Comparison of ENCODE assay signal across 16 cellular contexts in the genomic region with DNA sequence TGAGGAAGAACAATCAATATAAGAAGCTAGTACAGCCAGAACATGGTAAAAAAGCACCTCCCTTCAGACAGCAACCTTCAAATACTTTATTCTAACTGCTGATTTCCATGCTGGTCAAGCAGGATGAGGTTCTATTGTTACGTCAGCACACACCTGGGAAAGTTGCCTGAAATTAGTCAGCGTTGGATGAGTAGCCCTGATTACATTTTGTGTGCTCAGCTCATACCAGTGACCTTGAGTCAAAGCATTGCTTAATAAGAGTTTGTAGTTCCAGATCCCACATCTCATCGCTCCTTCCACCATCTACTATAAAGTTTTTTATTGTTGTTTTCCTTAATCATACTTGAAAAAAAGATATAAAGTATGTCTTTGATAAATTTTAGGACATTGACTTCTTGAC.
DNase-seq lines count a peak whose midpoint lies in the region; ATAC-seq, FAIRE-seq and TF ChIP-seq lines count a peak whose summit lies in the region.
"Had no signal": no experiment of that assay in that cellular context is flagged by ENCODE, and none has a peak within 500 bp of the region (broad histone marks: within the 10 kb centered on the region; RNA-seq: fewer than 3 reads in every experiment).

No MANE protein-coding gene starts in this region.

- ATAC-seq in CD4-positive, alpha-beta T cell (ENCODE audit: poor library complexity): no peak
- ATAC-seq in activated naive CD4-positive, alpha-beta T cell treated with anti-CD3 and anti-CD28 coated beads, Interleukin-2, amount 50 U/mL, for 72 hours: no peak
- no peak for ATAC-seq in GM21723 (IDR thresholded peaks at IDR 0.05; ENCODE audit: unreplicated experiment)
- ATAC-seq: activated CD4-positive, CD25-positive, alpha-beta regulatory T cell treated with anti-CD3 and anti-CD28 coated beads, Interleukin-2, amount 50 U/mL, for 24 hours; activated T-cell treated with anti-CD3 and anti-CD28 coated beads, Interleukin-2, amount 50 U/mL, for 72 hours had no signal

- no peak for FAIRE-seq in HTR-8/SVneo (lab: Jason Lieb, UNC)

- H3K4me3 ChIP-seq in brain microvascular endothelial cell (ENCODE audit: low read depth, low read length): no peak overlapping the region
- no peak overlapping the region for H3K4me3 ChIP-seq in kidney epithelial cell (ENCODE audit: low read depth, low read length)
- H3K4me3 ChIP-seq: breast epithelium, SJCRH30, transverse colon had no signal

- intact Hi-C loops in CD4-positive, alpha-beta T cell (cut with DNase I, micrococcal nuclease): no loop called here

- in situ Hi-C loops in brain microvascular endothelial cell (cut with HindIII; ENCODE audit: low pct_ligation_motif_present, low sequenced_read_pairs): no loop called here

- H3K27me3 ChIP-seq in brain microvascular endothelial cell (replicated peaks) (no peaks in the 10 kb centered on the region), kidney epithelial cell (ENCODE audit: control insufficient read depth, insufficient read depth, low read length) (no peaks in the 10 kb centered on the region)
- H3K27me3 ChIP-seq in CD4-positive, alpha-beta T cell (ENCODE audit: control insufficient read depth, insufficient read depth, low read length): no peaks in the 10 kb centered on the region
- H3K27me3 ChIP-seq: breast epithelium, SJCRH30, transverse colon had no signal

- no peak overlapping the region for H3K27ac ChIP-seq in brain microvascular endothelial cell
- H3K27ac ChIP-seq in CD4-positive, alpha-beta T cell (ENCODE audit: low read depth, low read length): no peak overlapping the region
- H3K27ac ChIP-seq: breast epithelium, SJCRH30, transverse colon had no signal

- no peaks in the 10 kb centered on the region for H3K9me3 ChIP-seq in CD4-positive, alpha-beta T cell (ENCODE audit: control insufficient read depth, low read length)
- H3K9me3 ChIP-seq: breast epithelium, SJCRH30, transverse colon had no signal

- TF ChIP-seq CTCF in brain microvascular endothelial cell (IDR thresholded peaks at IDR 0.05; ENCODE audit: low read depth, low read length, missing control alignments) (no peak), kidney epithelial cell (IDR thresholded peaks at IDR 0.05; ENCODE audit: insufficient read depth, low read length, poor library complexity, severe bottlenecking) (no peak)
- TF ChIP-seq CTCF in CD4-positive, alpha-beta T cell (IDR thresholded peaks at IDR 0.05): no peak

- POLR2A ChIA-PET in CD4-positive, alpha-beta T cell (lab: Charles Lee): no interaction called here

- peak; percentile 73 for DNase-seq in A172 (ENCODE audit: low spot score)
- peak; percentile 8 for DNase-seq in HTR-8/SVneo (ENCODE audit: insufficient read length, low spot score)
- peak; percentile 71 for DNase-seq in brain microvascular endothelial cell
- peak; percentile 82 for DNase-seq in kidney epithelial cell (ENCODE audit: low read depth)
- no peak for DNase-seq in CD4-positive, alpha-beta T cell
- no peak for DNase-seq in NCI-H1417 (lab: John Stamatoyannopoulos, UW)
- no peak for DNase-seq in activated naive CD4-positive, alpha-beta T cell treated with anti-CD3 and anti-CD28 coated beads, Interleukin-2, amount 50 U/mL, for 72 hours (ENCODE audit: low spot score in 2 of 2)
- DNase-seq: activated T-cell treated with anti-CD3 and anti-CD28 coated beads, Interleukin-2, amount 50 U/mL, for 72 hours; left cardiac atrium; NCI-H510A; SJCRH30; transverse colon had no signal

- no peak overlapping the region for H3K27ac Mint-ChIP-seq in CD4-positive, alpha-beta T cell
- no peak overlapping the region for H3K27ac Mint-ChIP-seq in activated naive CD4-positive, alpha-beta T cell treated with anti-CD3 and anti-CD28 coated beads, Interleukin-2, amount 50 U/mL, for 72 hours
- H3K27ac Mint-ChIP-seq: activated T-cell treated with anti-CD3 and anti-CD28 coated beads, Interleukin-2, amount 50 U/mL, for 72 hours; nephron had no signal

- H3K36me3 ChIP-seq in brain microvascular endothelial cell (replicated peaks) (no peaks in the 10 kb centered on the region), kidney epithelial cell (ENCODE audit: control insufficient read depth, insufficient read depth, low read length) (no peaks in the 10 kb centered on the region)
- H3K36me3 ChIP-seq: breast epithelium, SJCRH30, transverse colon had no signal

- peaks cover 4% of the 10 kb centered on the region for H3K27me3 Mint-ChIP-seq in CD4-positive, alpha-beta T cell

- H3K4me1 Mint-ChIP-seq in CD4-positive, alpha-beta T cell (ENCODE audit: low read depth): no peaks in the 10 kb centered on the region
- H3K4me1 Mint-ChIP-seq: nephron had no signal

- H3K4me3 Mint-ChIP-seq in CD4-positive, alpha-beta T cell: no peak overlapping the region
- H3K4me3 Mint-ChIP-seq: activated T-cell treated with anti-CD3 and anti-CD28 coated beads, Interleukin-2, amount 50 U/mL, for 72 hours; nephron had no signal

- H3K9me3 Mint-ChIP-seq in CD4-positive, alpha-beta T cell: no peaks in the 10 kb centered on the region
- peaks cover 0 to 4% of the 10 kb centered on the region in 2 donors for H3K9me3 Mint-ChIP-seq in activated naive CD4-positive, alpha-beta T cell treated with anti-CD3 and anti-CD28 coated beads, Interleukin-2, amount 50 U/mL, for 72 hours
- H3K9me3 Mint-ChIP-seq: nephron had no signal

- H3K36me3 Mint-ChIP-seq in CD4-positive, alpha-beta T cell (ENCODE audit: low read depth): no peaks in the 10 kb centered on the region
- no peaks in the 10 kb centered on the region for H3K36me3 Mint-ChIP-seq in activated naive CD4-positive, alpha-beta T cell treated with anti-CD3 and anti-CD28 coated beads, Interleukin-2, amount 50 U/mL, for 72 hours

- CTCF ChIA-PET in CD4-positive, alpha-beta T cell (lab: Charles Lee): no interaction called here

Comparison
In these comparisons a context has a peak if more than half of its experiments do, and no peak if none do; other contexts are left out.
1. DNase-seq: peak in A172 (single experiment), HTR-8/SVneo (single experiment), brain microvascular endothelial cell (single experiment) and kidney epithelial cell (single experiment); none in CD4-positive, alpha-beta T cell (0 of 10), NCI-H1417 (0 of 3) and activated naive CD4-positive, alpha-beta T cell treated with anti-CD3 and anti-CD28 coated beads, Interleukin-2, amount 50 U/mL, for 72 hours (0 of 2).